In genomic region chr19:13882841-13883240, GRCh38 we compare ENCODE assay signal across 1 cellular context.
TF ChIP-seq lines count a peak whose summit lies in the region.

No MANE protein-coding gene starts in this region.

TF ChIP-seq in K562, 482 proteins besides CTCF, POLR2A, EP300 and RAD21:
- TF ChIP-seq, protein P1, sequence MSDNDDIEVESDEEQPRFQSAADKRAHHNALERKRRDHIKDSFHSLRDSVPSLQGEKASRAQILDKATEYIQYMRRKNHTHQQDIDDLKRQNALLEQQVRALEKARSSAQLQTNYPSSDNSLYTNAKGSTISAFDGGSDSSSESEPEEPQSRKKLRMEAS (CRISPR knock-in tag; IDR thresholded peaks at IDR 0.05): peak; percentile 39; the same call in 1 of the 2 replicates
- TF ChIP-seq FOXA1 (IDR thresholded peaks at IDR 0.05; ENCODE audit: borderline replicate concordance): no peak
